1 cellular context compared by ENCODE assay signal in the genomic region with DNA sequence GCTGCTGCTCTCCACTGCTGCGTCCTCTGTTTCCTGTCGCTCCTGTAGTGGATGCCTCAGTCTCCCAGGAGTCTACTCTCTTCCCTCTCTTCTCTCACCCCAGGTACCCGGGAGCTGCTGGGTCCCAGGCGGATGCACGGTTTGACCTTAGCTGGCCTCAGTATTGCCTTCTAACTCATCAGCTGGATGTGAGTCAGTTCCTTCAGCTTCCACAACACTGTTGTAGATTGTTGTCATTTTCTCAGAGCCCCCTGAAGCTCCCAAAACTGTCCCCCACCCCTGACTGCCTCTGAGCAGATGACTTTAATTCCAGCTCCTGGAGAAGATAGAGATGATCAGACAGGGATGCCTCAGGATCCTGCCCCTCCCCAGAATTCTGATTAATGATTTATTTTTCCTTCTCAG.
TF ChIP-seq lines count a peak whose summit lies in the region.

No MANE protein-coding gene starts in this region.

TF ChIP-seq in GM12878, 131 proteins besides CTCF, POLR2A, EP300 and RAD21 (continued from another document):
- TF ChIP-seq ATF2 (IDR thresholded peaks at IDR 0.05; ENCODE audit: low read length) (no peak), RBBP5 (conservative IDR thresholded peaks at IDR 0.05) (no peak), ZNF207 (IDR thresholded peaks at IDR 0.05; ENCODE audit: borderline replicate concordance) (no peak), MXI1 (IDR thresholded peaks at IDR 0.05; ENCODE audit: low read depth, low read length) (no peak), SMC3 (IDR thresholded peaks at IDR 0.05; ENCODE audit: borderline replicate concordance, low read length) (no peak), CREB1 (IDR thresholded peaks at IDR 0.05; ENCODE audit: low read depth) (no peak), SMAD5 (IDR thresholded peaks at IDR 0.05; ENCODE audit: low read depth) (no peak), SP1 (IDR thresholded peaks at IDR 0.05; ENCODE audit: low read depth, low read length) (no peak), BACH1 (IDR thresholded peaks at IDR 0.05; ENCODE audit: borderline replicate concordance) (no peak), PAX8 (IDR thresholded peaks at IDR 0.05) (no peak), GATAD2B (conservative IDR thresholded peaks at IDR 0.05; ENCODE audit: low read depth) (no peak)
- TF ChIP-seq, protein P1, sequence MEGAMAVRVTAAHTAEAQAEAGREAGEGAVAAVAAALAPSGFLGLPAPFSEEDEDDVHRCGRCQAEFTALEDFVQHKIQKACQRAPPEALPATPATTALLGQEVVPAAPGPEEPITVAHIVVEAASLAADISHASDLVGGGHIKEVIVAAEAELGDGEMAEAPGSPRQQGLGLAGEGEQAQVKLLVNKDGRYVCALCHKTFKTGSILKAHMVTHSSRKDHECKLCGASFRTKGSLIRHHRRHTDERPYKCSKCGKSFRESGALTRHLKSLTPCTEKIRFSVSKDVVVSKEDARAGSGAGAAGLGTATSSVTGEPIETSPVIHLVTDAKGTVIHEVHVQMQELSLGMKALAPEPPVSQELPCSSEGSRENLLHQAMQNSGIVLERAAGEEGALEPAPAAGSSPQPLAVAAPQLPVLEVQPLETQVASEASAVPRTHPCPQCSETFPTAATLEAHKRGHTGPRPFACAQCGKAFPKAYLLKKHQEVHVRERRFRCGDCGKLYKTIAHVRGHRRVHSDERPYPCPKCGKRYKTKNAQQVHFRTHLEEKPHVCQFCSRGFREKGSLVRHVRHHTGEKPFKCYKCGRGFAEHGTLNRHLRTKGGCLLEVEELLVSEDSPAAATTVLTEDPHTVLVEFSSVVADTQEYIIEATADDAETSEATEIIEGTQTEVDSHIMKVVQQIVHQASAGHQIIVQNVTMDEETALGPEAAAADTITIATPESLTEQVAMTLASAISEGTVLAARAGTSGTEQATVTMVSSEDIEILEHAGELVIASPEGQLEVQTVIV (IDR thresholded peaks at IDR 0.05; ENCODE audit: borderline replicate concordance, partially characterized antibody) = no peak
- TF ChIP-seq, protein P2, sequence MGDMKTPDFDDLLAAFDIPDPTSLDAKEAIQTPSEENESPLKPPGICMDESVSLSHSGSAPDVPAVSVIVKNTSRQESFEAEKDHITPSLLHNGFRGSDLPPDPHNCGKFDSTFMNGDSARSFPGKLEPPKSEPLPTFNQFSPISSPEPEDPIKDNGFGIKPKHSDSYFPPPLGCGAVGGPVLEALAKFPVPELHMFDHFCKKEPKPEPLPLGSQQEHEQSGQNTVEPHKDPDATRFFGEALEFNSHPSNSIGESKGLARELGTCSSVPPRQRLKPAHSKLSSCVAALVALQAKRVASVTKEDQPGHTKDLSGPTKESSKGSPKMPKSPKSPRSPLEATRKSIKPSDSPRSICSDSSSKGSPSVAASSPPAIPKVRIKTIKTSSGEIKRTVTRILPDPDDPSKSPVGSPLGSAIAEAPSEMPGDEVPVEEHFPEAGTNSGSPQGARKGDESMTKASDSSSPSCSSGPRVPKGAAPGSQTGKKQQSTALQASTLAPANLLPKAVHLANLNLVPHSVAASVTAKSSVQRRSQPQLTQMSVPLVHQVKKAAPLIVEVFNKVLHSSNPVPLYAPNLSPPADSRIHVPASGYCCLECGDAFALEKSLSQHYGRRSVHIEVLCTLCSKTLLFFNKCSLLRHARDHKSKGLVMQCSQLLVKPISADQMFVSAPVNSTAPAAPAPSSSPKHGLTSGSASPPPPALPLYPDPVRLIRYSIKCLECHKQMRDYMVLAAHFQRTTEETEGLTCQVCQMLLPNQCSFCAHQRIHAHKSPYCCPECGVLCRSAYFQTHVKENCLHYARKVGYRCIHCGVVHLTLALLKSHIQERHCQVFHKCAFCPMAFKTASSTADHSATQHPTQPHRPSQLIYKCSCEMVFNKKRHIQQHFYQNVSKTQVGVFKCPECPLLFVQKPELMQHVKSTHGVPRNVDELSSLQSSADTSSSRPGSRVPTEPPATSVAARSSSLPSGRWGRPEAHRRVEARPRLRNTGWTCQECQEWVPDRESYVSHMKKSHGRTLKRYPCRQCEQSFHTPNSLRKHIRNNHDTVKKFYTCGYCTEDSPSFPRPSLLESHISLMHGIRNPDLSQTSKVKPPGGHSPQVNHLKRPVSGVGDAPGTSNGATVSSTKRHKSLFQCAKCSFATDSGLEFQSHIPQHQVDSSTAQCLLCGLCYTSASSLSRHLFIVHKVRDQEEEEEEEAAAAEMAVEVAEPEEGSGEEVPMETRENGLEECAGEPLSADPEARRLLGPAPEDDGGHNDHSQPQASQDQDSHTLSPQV (IDR thresholded peaks at IDR 0.05) = no peak
